In the genomic region with DNA sequence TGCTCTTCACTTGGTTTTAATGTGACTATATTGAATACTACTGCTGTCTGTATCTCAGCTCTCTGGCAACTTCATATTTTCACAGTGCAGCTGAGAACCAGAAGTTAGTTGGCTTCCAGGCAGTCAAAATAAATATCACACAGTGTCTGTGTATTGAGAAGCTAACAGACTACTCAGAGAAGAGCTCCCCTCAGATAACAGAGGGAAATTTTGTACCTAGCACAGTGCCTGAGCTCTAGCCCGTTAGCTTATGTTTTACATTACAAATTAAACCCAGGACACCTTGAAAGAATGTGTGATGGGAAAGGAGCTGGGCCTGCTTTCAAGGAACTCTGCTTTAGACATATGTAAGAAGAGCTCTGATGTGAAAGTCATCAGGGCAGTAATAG, we compare ENCODE assay signal across 10 cellular contexts. TPM values are rescaled to one million over a fixed set of nuclear protein-coding genes. Genes with fewer than 3 reads are reported as not detected.
DNase-seq lines count a peak whose midpoint lies in the region; ATAC-seq and TF ChIP-seq lines count a peak whose summit lies in the region.
"Had no signal": no experiment of that assay in that cellular context is flagged by ENCODE, and none has a peak within 500 bp of the region (broad histone marks: within the 10 kb centered on the region; RNA-seq: fewer than 3 reads in every experiment).

No MANE protein-coding gene starts in this region.

- H3K4me3 ChIP-seq in choroid plexus epithelial cell (ENCODE audit: low read depth, low read length): no peak overlapping the region
- H3K4me3 ChIP-seq in SJCRH30: no peak overlapping the region
- H3K4me3 ChIP-seq: thoracic aorta had no signal

- DNase-seq in choroid plexus epithelial cell (ENCODE audit: low read depth) (peak; percentile 30), SJCRH30 (no peak), occipital lobe (lab: John Stamatoyannopoulos, UW) (no peak)
- DNase-seq in stimulated activated effector memory CD8-positive, alpha-beta T cell treated with anti-CD3 and anti-CD28 coated beads, Interleukin-12 subunit alpha, Interleukin-12 subunit beta, amount 100 ng/mL, for 72 hours (ENCODE audit: low spot score in 2 of 2): no peak
- DNase-seq: central memory CD4-positive, alpha-beta T cell; glutamatergic neuron had no signal

- TF ChIP-seq CTCF in choroid plexus epithelial cell (conservative IDR thresholded peaks at IDR 0.05; ENCODE audit: low read depth, low read length): no peak

- H3K36me3 ChIP-seq in SJCRH30: peaks cover 18% of the 10 kb centered on the region

- ATAC-seq in GM19397 (IDR thresholded peaks at IDR 0.05; ENCODE audit: unreplicated experiment) (peak; percentile 17), HG03139 (IDR thresholded peaks at IDR 0.05; ENCODE audit: unreplicated experiment) (peak; percentile 7), GM19467 (IDR thresholded peaks at IDR 0.05; ENCODE audit: unreplicated experiment) (no peak)
- ATAC-seq in stimulated activated effector memory CD8-positive, alpha-beta T cell treated with anti-CD3 and anti-CD28 coated beads, Interleukin-12 subunit alpha, Interleukin-12 subunit beta, amount 100 ng/mL, for 72 hours: no peak

- no peak overlapping the region for H3K4me3 Mint-ChIP-seq in stimulated activated effector memory CD8-positive, alpha-beta T cell treated with anti-CD3 and anti-CD28 coated beads, Interleukin-12 subunit alpha, Interleukin-12 subunit beta, amount 100 ng/mL, for 72 hours

- no peaks in the 10 kb centered on the region for H3K9me3 ChIP-seq in SJCRH30 (replicated peaks)
- H3K9me3 ChIP-seq: thoracic aorta had no signal

- H3K27ac Mint-ChIP-seq in stimulated activated effector memory CD8-positive, alpha-beta T cell treated with anti-CD3 and anti-CD28 coated beads, Interleukin-12 subunit alpha, Interleukin-12 subunit beta, amount 100 ng/mL, for 72 hours: peak overlapping the region; percentile 74

- H3K4me1 ChIP-seq in SJCRH30: peaks cover 3% of the 10 kb centered on the region; the same call in 1 of the 2 replicates

- no peak overlapping the region for H3K27ac ChIP-seq in SJCRH30

- H3K9me3 Mint-ChIP-seq in stimulated activated effector memory CD8-positive, alpha-beta T cell treated with anti-CD3 and anti-CD28 coated beads, Interleukin-12 subunit alpha, Interleukin-12 subunit beta, amount 100 ng/mL, for 72 hours: no peaks in the 10 kb centered on the region

- no peaks in the 10 kb centered on the region for H3K27me3 ChIP-seq in SJCRH30

- peaks cover 47% of the 10 kb centered on the region for H3K36me3 Mint-ChIP-seq in stimulated activated effector memory CD8-positive, alpha-beta T cell treated with anti-CD3 and anti-CD28 coated beads, Interleukin-12 subunit alpha, Interleukin-12 subunit beta, amount 100 ng/mL, for 72 hours

- peaks cover 53% of the 10 kb centered on the region for H3K4me1 Mint-ChIP-seq in stimulated activated effector memory CD8-positive, alpha-beta T cell treated with anti-CD3 and anti-CD28 coated beads, Interleukin-12 subunit alpha, Interleukin-12 subunit beta, amount 100 ng/mL, for 72 hours

RNA-seq across cellular contexts. Expression of a gene that starts 22.7 kb away (rescaled TPM):
- 23.2 and 27.5 TPM in 2 replicates for total RNA-seq in SJCRH30 (2014; rRNA removed; shearing (Covaris generic))
- 44.3 TPM for total RNA-seq in occipital lobe

Comparison
In these comparisons a context has a peak if more than half of its experiments do, and no peak if none do; other contexts are left out.
1. ATAC-seq: peak in GM19397 (single experiment) and HG03139 (single experiment); none in stimulated activated effector memory CD8-positive, alpha-beta T cell treated with anti-CD3 and anti-CD28 coated beads, Interleukin-12 subunit alpha, Interleukin-12 subunit beta, amount 100 ng/mL, for 72 hours (single experiment) and GM19467 (single experiment).